In the genomic region with DNA sequence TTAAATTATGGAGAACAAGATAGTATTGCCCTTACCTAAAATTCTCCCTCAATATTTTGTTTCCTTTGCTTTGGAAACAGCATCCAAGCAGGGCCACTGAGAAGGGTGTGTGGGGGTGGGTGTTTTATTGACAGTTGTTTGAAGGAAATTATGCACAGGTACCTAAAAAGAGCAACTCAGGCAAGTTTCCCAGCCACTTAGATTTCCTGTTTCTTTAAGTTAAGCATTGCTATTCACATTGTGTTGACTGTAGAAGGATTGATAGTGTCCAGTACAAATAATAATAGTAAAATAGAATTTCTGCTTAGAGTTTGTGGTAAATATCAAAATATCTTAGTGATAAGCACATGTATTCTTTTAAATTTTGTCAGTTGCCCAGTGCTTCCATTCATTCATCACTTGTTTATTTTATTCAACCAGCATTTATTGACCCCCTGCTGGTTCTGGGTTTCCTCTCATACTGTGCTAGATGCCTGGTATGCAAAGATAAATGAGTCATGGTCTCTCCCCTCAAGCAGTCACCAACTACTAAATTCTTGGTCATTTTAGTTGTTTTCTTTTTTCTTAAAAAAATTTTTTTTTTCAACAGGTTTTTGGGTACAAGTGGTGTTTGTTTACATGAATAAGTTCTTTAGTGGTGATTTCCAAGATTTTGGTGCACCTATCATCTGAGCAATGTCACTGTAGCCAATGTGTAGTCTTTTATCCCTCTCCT, we compare ENCODE assay signal across 14 cellular contexts. TPM values are rescaled to one million over a fixed set of nuclear protein-coding genes. Genes with fewer than 3 reads are reported as not detected.
DNase-seq lines count a peak whose midpoint lies in the region; ATAC-seq, FAIRE-seq and TF ChIP-seq lines count a peak whose summit lies in the region.
"Had no signal": no experiment of that assay in that cellular context is flagged by ENCODE, and none has a peak within 500 bp of the region (broad histone marks: within the 10 kb centered on the region; RNA-seq: fewer than 3 reads in every experiment).

No MANE protein-coding gene starts in this region.

- H3K4me3 ChIP-seq in OCI-LY7 (ENCODE audit: low read depth, low read length, poor library complexity, severe bottlenecking) (no peak overlapping the region), H1 (ENCODE audit: extremely low read depth in 1 of 4, insufficient read depth in 2 of 4, low read depth in 3 of 4, low read length in 4 of 4) (no peak overlapping the region), uterus (no peak overlapping the region)
- H3K4me3 ChIP-seq: transverse colon had no signal

- H3K36me3 ChIP-seq in OCI-LY7 (ENCODE audit: insufficient read depth, low read length), result peaks cover 2% of the 10 kb centered on the region; the same call in 1 of the 2 replicates
- no peaks in the 10 kb centered on the region for H3K36me3 ChIP-seq in H1 (ENCODE audit: control insufficient read depth in 2 of 4, insufficient read depth in 4 of 4, low read length in 3 of 4)
- no peaks in the 10 kb centered on the region for H3K36me3 ChIP-seq in uterus
- H3K36me3 ChIP-seq: transverse colon had no signal

- H3K27ac Mint-ChIP-seq in stimulated activated effector memory CD8-positive, alpha-beta T cell treated with anti-CD3 and anti-CD28 coated beads, Interleukin-12 subunit alpha, Interleukin-12 subunit beta, amount 100 ng/mL, for 72 hours, result no peak overlapping the region
- H3K27ac Mint-ChIP-seq in activated T-cell treated with anti-CD3 and anti-CD28 coated beads, Interleukin-2, amount 50 U/mL, for 72 hours, result no peak overlapping the region

- BruUV-seq in OCI-LY7 (replicated peaks; lab: Mats Ljungman, UMichigan), result no TSS peak

- no peak overlapping the region for H4K8ac ChIP-seq in H1 (ENCODE audit: extremely low read depth, insufficient read depth, low read length)

- no peak overlapping the region for H2AK5ac ChIP-seq in H1 (ENCODE audit: low read depth, low read length)

- H2AFZ ChIP-seq in OCI-LY7 (ENCODE audit: low read length), result no peak overlapping the region
- H2AFZ ChIP-seq in H1 (ENCODE audit: low read length), result no peak overlapping the region

- H3K27me3 ChIP-seq in H1 (replicated peaks in 1 of 4; ENCODE audit: control insufficient read depth in 3 of 4, extremely low read depth in 1 of 4, insufficient read depth in 3 of 4, low read length in 3 of 4) (no peaks in the 10 kb centered on the region), uterus (no peaks in the 10 kb centered on the region)
- H3K27me3 ChIP-seq: transverse colon had no signal

- H3K79me1 ChIP-seq in H1 (ENCODE audit: low read depth, low read length), result no peaks in the 10 kb centered on the region

- CTCF ChIA-PET in OCI-LY7 (lab: Charles Lee; ENCODE audit: unreplicated experiment) (no interaction called here), H1 (lab: Charles Lee; ENCODE audit: partially characterized antibody) (interaction anchor here (1.3 kb wide), 1 partner anchor 41 kb away, joined by 4 read pairs; no protein-coding TSS in a partner anchor)

- no peak for TF ChIP-seq EP300 in H1 (IDR thresholded peaks at IDR 0.05; ENCODE audit: borderline replicate concordance in 1 of 2, low read depth in 2 of 2, low read length in 2 of 2)

- H3K4me2 ChIP-seq in OCI-LY7 (ENCODE audit: low read length) (peak overlapping the region; percentile 3; the same call in 1 of the 2 replicates), H1 (ENCODE audit: insufficient read depth in 1 of 2, low read depth in 2 of 2, low read length in 2 of 2) (peak overlapping the region in 1 of 2 experiments; percentile 29; a peak in 1 of 4 replicates)

- H3K18ac ChIP-seq in H1 (ENCODE audit: extremely low read depth, low read length), result no peak overlapping the region; the same call in 1 of the 2 replicates

- no peak overlapping the region for H3K56ac ChIP-seq in H1 (replicated peaks; ENCODE audit: insufficient read length, low read depth, low read length)

- H3K14ac ChIP-seq in H1 (ENCODE audit: insufficient read length), result no peak overlapping the region

- no peak overlapping the region for H2BK20ac ChIP-seq in H1 (ENCODE audit: low read length)

- no peaks in the 10 kb centered on the region for H3K9me3 Mint-ChIP-seq in stimulated activated effector memory CD8-positive, alpha-beta T cell treated with anti-CD3 and anti-CD28 coated beads, Interleukin-12 subunit alpha, Interleukin-12 subunit beta, amount 100 ng/mL, for 72 hours
- peaks cover 0 to 2% of the 10 kb centered on the region in 2 donors for H3K9me3 Mint-ChIP-seq in activated T-cell treated with anti-CD3 and anti-CD28 coated beads, Interleukin-2, amount 50 U/mL, for 72 hours

- peak; percentile 67 for ATAC-seq in stimulated activated effector memory CD8-positive, alpha-beta T cell treated with anti-CD3 and anti-CD28 coated beads, Interleukin-12 subunit alpha, Interleukin-12 subunit beta, amount 100 ng/mL, for 72 hours
- no peak for ATAC-seq in activated T-cell treated with anti-CD3 and anti-CD28 coated beads, Interleukin-2, amount 50 U/mL, for 72 hours (replicated peaks in 1 of 2)

- no peak overlapping the region for H3K4ac ChIP-seq in H1 (replicated peaks; ENCODE audit: insufficient read length, low read depth, low read length)

- no peaks in the 10 kb centered on the region for H4K20me1 ChIP-seq in OCI-LY7 (ENCODE audit: insufficient read depth, low read length)
- peaks cover 2% of the 10 kb centered on the region in 2 experiments for H4K20me1 ChIP-seq in H1 (replicated peaks in 1 of 2; ENCODE audit: control insufficient read depth in 1 of 2, insufficient read depth in 2 of 2, low read length in 2 of 2)

- TF ChIP-seq POLR2A in H1 (IDR thresholded peaks at IDR 0.05; ENCODE audit: control extremely low read depth in 1 of 2, low read depth in 2 of 2, low read length in 2 of 2) (no peak), uterus (IDR thresholded peaks at IDR 0.05) (no peak)

- H3K9me3 ChIP-seq in OCI-LY7 (ENCODE audit: low read length), result no peaks in the 10 kb centered on the region
- H3K9me3 ChIP-seq in H1 (ENCODE audit: insufficient read depth in 2 of 2, low read depth in 1 of 2, low read length in 1 of 2), result no peaks in the 10 kb centered on the region
- H3K9me3 ChIP-seq in uterus, result no peaks in the 10 kb centered on the region
- H3K9me3 ChIP-seq: transverse colon had no signal

- no peak overlapping the region for H3K4me3 Mint-ChIP-seq in stimulated activated effector memory CD8-positive, alpha-beta T cell treated with anti-CD3 and anti-CD28 coated beads, Interleukin-12 subunit alpha, Interleukin-12 subunit beta, amount 100 ng/mL, for 72 hours
- no peak overlapping the region for H3K4me3 Mint-ChIP-seq in activated T-cell treated with anti-CD3 and anti-CD28 coated beads, Interleukin-2, amount 50 U/mL, for 72 hours
- H3K4me3 Mint-ChIP-seq: naive B cell had no signal

- 0 out of 2 replicates have a peak overlapping the region, but pooled peaks have one; percentile 22 for H2BK5ac ChIP-seq in H1 (ENCODE audit: low read depth, low read length)

- no peaks in the 10 kb centered on the region for H3K23me2 ChIP-seq in H1 (ENCODE audit: low read depth, low read length)

- H3K27ac ChIP-seq in OCI-LY7 (ENCODE audit: low read depth, low read length, poor library complexity, severe bottlenecking) (no peak overlapping the region), H1 (ENCODE audit: low read depth, low read length) (no peak overlapping the region), uterus (no peak overlapping the region)
- H3K27ac ChIP-seq: transverse colon had no signal

- no peak overlapping the region for H2BK15ac ChIP-seq in H1 (ENCODE audit: low read length)

- peaks cover 19% of the 10 kb centered on the region for H3K4me1 Mint-ChIP-seq in stimulated activated effector memory CD8-positive, alpha-beta T cell treated with anti-CD3 and anti-CD28 coated beads, Interleukin-12 subunit alpha, Interleukin-12 subunit beta, amount 100 ng/mL, for 72 hours
- H3K4me1 Mint-ChIP-seq in activated T-cell treated with anti-CD3 and anti-CD28 coated beads, Interleukin-2, amount 50 U/mL, for 72 hours (ENCODE audit: low read depth), result peaks cover 27% of the 10 kb centered on the region

- H4K5ac ChIP-seq in H1 (ENCODE audit: insufficient read length, low read depth, low read length), result no peak overlapping the region

- H3K4me1 ChIP-seq in OCI-LY7 (ENCODE audit: insufficient read depth, low read length, poor library complexity, severe bottlenecking) (peaks cover 12% of the 10 kb centered on the region), H1 (replicated peaks in 1 of 4; ENCODE audit: control insufficient read depth in 3 of 4, insufficient read depth in 4 of 4, low read length in 3 of 4) (peaks cover 0 to 8% (median 3%) of the 10 kb centered on the region in 4 experiments; a peak in 1 of 7 replicates), uterus (no peaks in the 10 kb centered on the region)

- no peak for FAIRE-seq in H1 (lab: Jason Lieb, UNC)

- no peak for TF ChIP-seq CTCF in OCI-LY7 (conservative IDR thresholded peaks at IDR 0.05; ENCODE audit: low read length)
- no peak for TF ChIP-seq CTCF in H1 (IDR thresholded peaks at IDR 0.05; ENCODE audit: control extremely low read depth in 1 of 3, insufficient read depth in 1 of 3, low read depth in 1 of 3, low read length in 3 of 3)
- TF ChIP-seq CTCF in uterus (IDR thresholded peaks at IDR 0.05), result no peak

- H3K79me2 ChIP-seq in OCI-LY7 (ENCODE audit: insufficient read depth, low read depth, low read length) (peaks cover 39% of the 10 kb centered on the region), H1 (ENCODE audit: control insufficient read depth in 1 of 2, insufficient read depth in 2 of 2, low read length in 2 of 2) (peaks cover 4 to 92% of the 10 kb centered on the region in 2 experiments; a peak in 3 of 4 replicates)

- no peak overlapping the region for H2BK120ac ChIP-seq in H1 (replicated peaks; ENCODE audit: low read depth, low read length)

- DNase-seq in NCI-H748 (lab: John Stamatoyannopoulos, UW; ENCODE audit: unreplicated experiment), result peak; percentile 29
- DNase-seq in NCI-H748 treated with DMSO at 0.1 percent for 48 hours (lab: John Stamatoyannopoulos, UW), result no peak
- DNase-seq in OCI-LY7 (ENCODE audit: low spot score), result no peak
- no peak for DNase-seq in H1 (ENCODE audit: low read depth in 1 of 2, low spot score in 2 of 2)
- DNase-seq in stimulated activated effector memory CD8-positive, alpha-beta T cell treated with anti-CD3 and anti-CD28 coated beads, Interleukin-12 subunit alpha, Interleukin-12 subunit beta, amount 100 ng/mL, for 72 hours (ENCODE audit: low spot score in 2 of 2), result no peak
- no peak for DNase-seq in activated T-cell treated with anti-CD3 and anti-CD28 coated beads, Interleukin-2, amount 50 U/mL, for 72 hours
- no peak for DNase-seq in activated T-cell treated with anti-CD3 and anti-CD28 coated beads, Interleukin-2, amount 50 U/mL, for 1 hour
- DNase-seq in uterus, result no peak
- DNase-seq: AML-193, GOT3, hypothalamus, KG1, naive B cell, transverse colon had no signal

- no peak overlapping the region for H4K91ac ChIP-seq in H1 (replicated peaks; ENCODE audit: insufficient read length, low read length)

- H3K9me2 ChIP-seq in OCI-LY7 (ENCODE audit: insufficient read depth, low read length), result no peaks in the 10 kb centered on the region

- intact Hi-C loops in OCI-LY7 (cut with micrococcal nuclease; ENCODE audit: unreplicated experiment) (no loop called here), uterus (cut with DNase I; ENCODE audit: low total_unique reads) (no loop called here)

- no peak for TF ChIP-seq RAD21 in H1 (IDR thresholded peaks at IDR 0.05 in 1 of 2, conservative IDR thresholded peaks at IDR 0.05 in 1 of 2; ENCODE audit: low read depth in 2 of 2, low read length in 2 of 2)

- H3K9ac ChIP-seq in H1 (replicated peaks in 1 of 4; ENCODE audit: extremely low read depth in 1 of 4, low read depth in 3 of 4, low read length in 3 of 4), result no peak overlapping the region

- 0 out of 2 replicates have a peak overlapping the region, but pooled peaks have one; percentile 43 for H2BK12ac ChIP-seq in H1 (ENCODE audit: low read depth, low read length)

- H3K27me3 Mint-ChIP-seq in activated T-cell treated with anti-CD3 and anti-CD28 coated beads, Interleukin-2, amount 50 U/mL, for 72 hours (ENCODE audit: low read depth), result no peaks in the 10 kb centered on the region
- H3K27me3 Mint-ChIP-seq: naive B cell had no signal

- no peaks in the 10 kb centered on the region for H3K36me3 Mint-ChIP-seq in stimulated activated effector memory CD8-positive, alpha-beta T cell treated with anti-CD3 and anti-CD28 coated beads, Interleukin-12 subunit alpha, Interleukin-12 subunit beta, amount 100 ng/mL, for 72 hours
- H3K36me3 Mint-ChIP-seq in activated T-cell treated with anti-CD3 and anti-CD28 coated beads, Interleukin-2, amount 50 U/mL, for 72 hours (ENCODE audit: insufficient read depth in 2 of 2), result no peaks in the 10 kb centered on the region
- H3K36me3 Mint-ChIP-seq: naive B cell had no signal

- POLR2A ChIA-PET in OCI-LY7 (lab: Charles Lee), result interaction anchor here (0.6 to 1.5 kb wide), 3 partner anchors 12 to 152 kb away, joined by 3 read pairs; no protein-coding TSS in a partner anchor
- POLR2A ChIA-PET in H1 (lab: Charles Lee; ENCODE audit: partially characterized antibody), result no interaction called here

- no peak overlapping the region for H3K23ac ChIP-seq in H1 (ENCODE audit: insufficient read length)

RNA-seq across cellular contexts. Expression of a gene that starts 50.0 kb away (rescaled TPM):
- 20.3 and 24.8 TPM in 2 replicates for total RNA-seq in OCI-LY7 (2014; rRNA removed; shearing (Covaris generic))
- 33.4 and 34.4 TPM in 2 replicates for total RNA-seq in OCI-LY7 (2022)
- 78.9 and 85.5 TPM in 2 replicates for total RNA-seq in H1 (2021; fragmentation: NEBNext Ultra II Directional; extraction: Animal tissue kit (Norgen Biotek cat#: 25700))
- 11.1 and 22.4 TPM in 2 replicates for polyA plus RNA-seq in H1 (2011; rRNA removed)
- polyA plus RNA-seq in H1 (2011; cell fraction: cytosol; rRNA removed), result 25.8 TPM
- polyA plus RNA-seq in H1 (2011; cell fraction: nucleus; rRNA removed), result 19.5 TPM
- polyA plus RNA-seq in H1 (2012, experiment 1 of 2), result 36.2 to 78.8 TPM (median 45.0 TPM) in 4 replicates
- polyA plus RNA-seq in H1 (2012, experiment 2 of 2), result 3.2 TPM
- polyA plus RNA-seq in H1 (2013, experiment 1 of 2), result 70.1 TPM
- 71.3 TPM for polyA plus RNA-seq in H1 (2013, experiment 2 of 2)
- polyA minus RNA-seq in H1 (2011; rRNA and poly(A)+ RNA removed), result 52.2 and 73.6 TPM in 2 replicates
- polyA minus RNA-seq in H1 (2011; cell fraction: cytosol; rRNA and poly(A)+ RNA removed), result 32.2 TPM
- polyA minus RNA-seq in H1 (2011; cell fraction: nucleus; rRNA and poly(A)+ RNA removed), result 71.8 TPM
- total RNA-seq in activated T-cell treated with anti-CD3 and anti-CD28 coated beads, Interleukin-2, amount 50 U/mL, for 72 hours, result 10 to 100 TPM; 10.1 to 12.8 TPM
- total RNA-seq in uterus, result 10 to 100 TPM in 3 of 4 donors, 1 to 10 TPM in 1; 7.7 to 48.2 (median 19.2) TPM
